In genomic region chrX:100710816-100711215, GRCh38 we compare ENCODE assay signal across 17 cellular contexts. TPM values are rescaled to one million over a fixed set of nuclear protein-coding genes. Genes with fewer than 3 reads are reported as not detected.
DNase-seq lines count a peak whose midpoint lies in the region; ATAC-seq and TF ChIP-seq lines count a peak whose summit lies in the region.
"Had no signal": no experiment of that assay in that cellular context is flagged by ENCODE, and none has a peak within 500 bp of the region (broad histone marks: within the 10 kb centered on the region; RNA-seq: fewer than 3 reads in every experiment).

No MANE protein-coding gene starts in this region.

- DNase-seq in cardiac muscle cell (ENCODE audit: low read depth in 1 of 2, low spot score in 1 of 2) (peak in 1 of 2 donors; percentile 19), Right ventricle myocardium superior (no peak), NCI-H69 (lab: John Stamatoyannopoulos, UW) (peak; percentile 10), lung microvascular endothelial cell (ENCODE audit: low read depth in 2 of 2) (peak; percentile 30 to 47), DMS 273 (lab: John Stamatoyannopoulos, UW; ENCODE audit: unreplicated experiment) (no peak), BE2C (no peak)
- DNase-seq: 8988T; Calu3; CD8-positive, alpha-beta T cell; DMS 273 treated with DMSO at 0.1 percent for 48 hours; DMS53; DND-41; EL; GOT3; HCEC 1CT had no signal

- ATAC-seq in Right ventricle myocardium superior (ENCODE audit: poor library complexity) (no peak), GM18502 (IDR thresholded peaks at IDR 0.05; ENCODE audit: poor library complexity, unreplicated experiment) (no peak)
- ATAC-seq: CD8-positive, alpha-beta T cell had no signal

- H3K27me3 ChIP-seq in cardiac muscle cell (no peaks in the 10 kb centered on the region), BE2C (no peaks in the 10 kb centered on the region)
- H3K27me3 ChIP-seq: BLaER1 treated with 17β-estradiol and CSF1 and Interleukin-3, amounts not matched to agents 10 nM and 100 nM had no signal

- H3K36me3 ChIP-seq in cardiac muscle cell = no peaks in the 10 kb centered on the region
- H3K36me3 ChIP-seq in BE2C = no peaks in the 10 kb centered on the region
- H3K36me3 ChIP-seq: BLaER1 treated with 17β-estradiol and CSF1 and Interleukin-3, amounts not matched to agents 10 nM and 100 nM had no signal

- intact Hi-C loops in Right ventricle myocardium superior (cut with DNase I) = no loop called here

- peaks cover 5% of the 10 kb centered on the region for H3K4me1 ChIP-seq in cardiac muscle cell (ENCODE audit: low read depth)
- H3K4me1 ChIP-seq in BE2C = no peaks in the 10 kb centered on the region
- H3K4me1 ChIP-seq: BLaER1 treated with 17β-estradiol and CSF1 and Interleukin-3, amounts not matched to agents 10 nM and 100 nM had no signal

- H3K9me3 ChIP-seq in cardiac muscle cell (ENCODE audit: low read depth) (no peaks in the 10 kb centered on the region), BE2C (no peaks in the 10 kb centered on the region)
- H3K9me3 ChIP-seq: BLaER1 treated with 17β-estradiol and CSF1 and Interleukin-3, amounts not matched to agents 10 nM and 100 nM had no signal

- H3K27ac ChIP-seq in cardiac muscle cell = peak overlapping the region; percentile 62
- H3K27ac ChIP-seq: BLaER1 treated with 17β-estradiol and CSF1 and Interleukin-3, amounts not matched to agents 10 nM and 100 nM had no signal

- no peak for TF ChIP-seq CTCF in cardiac muscle cell (IDR thresholded peaks at IDR 0.05; ENCODE audit: low read depth, low read length)
- TF ChIP-seq CTCF in BE2C (IDR thresholded peaks at IDR 0.05; ENCODE audit: low read depth, low read length) = no peak

- H3K4me3 ChIP-seq in cardiac muscle cell (no peak overlapping the region), BE2C (ENCODE audit: low read depth, low read length) (no peak overlapping the region)
- H3K4me3 ChIP-seq: BLaER1 treated with 17β-estradiol and CSF1 and Interleukin-3, amounts not matched to agents 10 nM and 100 nM had no signal

RNA-seq across cellular contexts. Expression of gene SYTL4, which starts 21.1 kb away (rescaled TPM):
- total RNA-seq in cardiac muscle cell = 17.5 and 37.5 TPM in 2 replicates
- polyA plus RNA-seq in cardiac muscle cell = 23.9 and 41.3 TPM in 2 replicates
- total RNA-seq in Right ventricle myocardium superior = 3.7 TPM
- 18.1 and 51.4 TPM in 2 replicates for total RNA-seq in lung microvascular endothelial cell
- 0.09 TPM for polyA plus RNA-seq in BE2C (2012; ENCODE audit: insufficient read depth, insufficient read length, low read depth)
- total RNA-seq: CD8-positive, alpha-beta T cell had no signal

Comparison
In these comparisons a context has a peak if more than half of its experiments do, and no peak if none do; other contexts are left out.
1. DNase-seq: peak in NCI-H69 (single experiment) and lung microvascular endothelial cell (2 of 2); none in Right ventricle myocardium superior (single experiment), DMS 273 (single experiment) and BE2C (single experiment).